Comparison of ENCODE assay signal across 17 cellular contexts in genomic region chr7:28662236-28662635, GRCh38.
DNase-seq lines count a peak whose midpoint lies in the region; ATAC-seq, FAIRE-seq and TF ChIP-seq lines count a peak whose summit lies in the region.
"Had no signal": no experiment of that assay in that cellular context is flagged by ENCODE, and none has a peak within 500 bp of the region (broad histone marks: within the 10 kb centered on the region; RNA-seq: fewer than 3 reads in every experiment).

No MANE protein-coding gene starts in this region.

- TF ChIP-seq CTCF in neural crest cell (conservative IDR thresholded peaks at IDR 0.05) (no peak), uterus (IDR thresholded peaks at IDR 0.05) (no peak), D721Med (IDR thresholded peaks at IDR 0.05; ENCODE audit: insufficient read depth, missing control alignments) (no peak)

- no peaks in the 10 kb centered on the region for H3K36me3 ChIP-seq in uterus
- H3K36me3 ChIP-seq: ascending aorta, lower lobe of right lung, ovary, sigmoid colon, stomach, upper lobe of right lung had no signal

- peak overlapping the region; percentile 22 for H3K4me3 Mint-ChIP-seq in activated CD8-positive, alpha-beta T cell treated with anti-CD3 and anti-CD28 coated beads, Interleukin-2, amount 10 ng/mL, durations not matched to agents 7 days and 5 days
- no peak overlapping the region for H3K4me3 Mint-ChIP-seq in neural crest cell

- no peaks in the 10 kb centered on the region for H3K27me3 ChIP-seq in uterus
- H3K27me3 ChIP-seq: ascending aorta, ovary, sigmoid colon, upper lobe of right lung had no signal

- peaks cover 19% of the 10 kb centered on the region for H3K9me3 Mint-ChIP-seq in activated CD8-positive, alpha-beta T cell treated with anti-CD3 and anti-CD28 coated beads, Interleukin-2, amount 10 ng/mL, durations not matched to agents 7 days and 5 days (ENCODE audit: insufficient read depth)
- peaks cover 6% of the 10 kb centered on the region for H3K9me3 Mint-ChIP-seq in neural crest cell

- peaks cover 15% of the 10 kb centered on the region for H3K4me1 Mint-ChIP-seq in activated CD8-positive, alpha-beta T cell treated with anti-CD3 and anti-CD28 coated beads, Interleukin-2, amount 10 ng/mL, durations not matched to agents 7 days and 5 days (ENCODE audit: low read depth)
- peaks cover 4% of the 10 kb centered on the region for H3K4me1 Mint-ChIP-seq in neural crest cell

- H3K9me3 ChIP-seq in uterus = no peaks in the 10 kb centered on the region
- H3K9me3 ChIP-seq: ascending aorta, ovary, SK-N-SH, upper lobe of right lung had no signal

- CTCF ChIA-PET in activated CD8-positive, alpha-beta T cell treated with anti-CD3 and anti-CD28 coated beads, Interleukin-2, amount 10 ng/mL, durations not matched to agents 7 days and 5 days (lab: Charles Lee) = interaction anchor here (0.6 kb wide), 1 partner anchor 9 kb away, joined by 3 read pairs; no protein-coding TSS in a partner anchor

- peak overlapping the region; percentile 70 for H3K27ac Mint-ChIP-seq in activated CD8-positive, alpha-beta T cell treated with anti-CD3 and anti-CD28 coated beads, Interleukin-2, amount 10 ng/mL, durations not matched to agents 7 days and 5 days
- H3K27ac Mint-ChIP-seq in neural crest cell (ENCODE audit: unreplicated experiment) = peak overlapping the region; percentile 15

- peaks cover 11% of the 10 kb centered on the region for H3K36me3 Mint-ChIP-seq in activated CD8-positive, alpha-beta T cell treated with anti-CD3 and anti-CD28 coated beads, Interleukin-2, amount 10 ng/mL, durations not matched to agents 7 days and 5 days (ENCODE audit: low read depth)
- peaks cover 9% of the 10 kb centered on the region for H3K36me3 Mint-ChIP-seq in neural crest cell (ENCODE audit: low read depth)

- H3K4me3 ChIP-seq in uterus = no peak overlapping the region
- H3K4me3 ChIP-seq: ascending aorta, lower lobe of right lung, ovary, sigmoid colon, stomach, upper lobe of right lung had no signal

- TF ChIP-seq POLR2A in uterus (IDR thresholded peaks at IDR 0.05) = no peak

- peak; percentile 62 for ATAC-seq in GM21529 (IDR thresholded peaks at IDR 0.05; ENCODE audit: unreplicated experiment)
- ATAC-seq in activated CD8-positive, alpha-beta T cell treated with anti-CD3 and anti-CD28 coated beads, Interleukin-2, amount 10 ng/mL, durations not matched to agents 7 days and 5 days = peak; percentile 93
- ATAC-seq in GM18511 (IDR thresholded peaks at IDR 0.05; ENCODE audit: unreplicated experiment) = no peak
- ATAC-seq: lower lobe of right lung, upper lobe of right lung had no signal

- no peaks in the 10 kb centered on the region for H3K4me1 ChIP-seq in uterus
- H3K4me1 ChIP-seq: ascending aorta, lower lobe of right lung, sigmoid colon, stomach, upper lobe of right lung had no signal

- no peak overlapping the region for H3K27ac ChIP-seq in uterus
- H3K27ac ChIP-seq: ascending aorta, lower lobe of right lung, ovary, sigmoid colon, stomach, upper lobe of right lung had no signal

- POLR2A ChIA-PET in activated CD8-positive, alpha-beta T cell treated with anti-CD3 and anti-CD28 coated beads, Interleukin-2, amount 10 ng/mL, durations not matched to agents 7 days and 5 days (lab: Charles Lee) = no interaction called here

- FAIRE-seq in D721Med (lab: Jason Lieb, UNC) = no peak

- DNase-seq in activated CD8-positive, alpha-beta memory T cell treated with anti-CD3 and anti-CD28 coated beads for 24 hours = peak; percentile 62
- no peak for DNase-seq in activated CD8-positive, alpha-beta memory T cell treated with anti-CD3 and anti-CD28 coated beads, Interleukin-2, amount 50 U/mL, for 48 hours
- DNase-seq in activated CD8-positive, alpha-beta T cell treated with anti-CD3 and anti-CD28 coated beads, Interleukin-2, amount 10 ng/mL, durations not matched to agents 7 days and 5 days = peak; percentile 75
- DNase-seq in neural crest cell (ENCODE audit: low read depth, low spot score) = no peak
- no peak for DNase-seq in uterus
- no peak for DNase-seq in D721Med (ENCODE audit: insufficient read length, low spot score)
- DNase-seq: lower lobe of right lung, NCI-H146, NCI-H226, ovary, sigmoid colon, SK-N-SH, stomach, upper lobe of right lung had no signal

- intact Hi-C loops in uterus (cut with DNase I; ENCODE audit: low total_unique reads) = no loop called here

- peaks cover 20% of the 10 kb centered on the region for H3K27me3 Mint-ChIP-seq in activated CD8-positive, alpha-beta T cell treated with anti-CD3 and anti-CD28 coated beads, Interleukin-2, amount 10 ng/mL, durations not matched to agents 7 days and 5 days (ENCODE audit: low read depth)
- H3K27me3 Mint-ChIP-seq in neural crest cell (ENCODE audit: low read depth) = no peaks in the 10 kb centered on the region

Comparison
In these comparisons a context has a peak if more than half of its experiments do, and no peak if none do; other contexts are left out.
1. DNase-seq: peak in activated CD8-positive, alpha-beta memory T cell treated with anti-CD3 and anti-CD28 coated beads for 24 hours (single experiment) and activated CD8-positive, alpha-beta T cell treated with anti-CD3 and anti-CD28 coated beads, Interleukin-2, amount 10 ng/mL, durations not matched to agents 7 days and 5 days (single experiment); none in activated CD8-positive, alpha-beta memory T cell treated with anti-CD3 and anti-CD28 coated beads, Interleukin-2, amount 50 U/mL, for 48 hours (single experiment), neural crest cell (single experiment), uterus (0 of 2) and D721Med (single experiment).